In genomic region chrX:34653811-34654210, GRCh38 we compare ENCODE assay signal across 3 cellular contexts.
A peak's percentile ranks its signal among the peaks of the same experiment; 100 is the strongest.
TF ChIP-seq lines count a peak whose summit lies in the region.

No MANE protein-coding gene starts in this region.

TF ChIP-seq in liver, 16 proteins besides CTCF, POLR2A, EP300 and RAD21:
- no peak for TF ChIP-seq ATF3 (IDR thresholded peaks at IDR 0.05)
- TF ChIP-seq YY1 (IDR thresholded peaks at IDR 0.05): peak; percentile 11

TF ChIP-seq in HepG2, 621 proteins besides CTCF, POLR2A, EP300 and RAD21:
- TF ChIP-seq ZFP1 (CRISPR knock-in tag; IDR thresholded peaks at IDR 0.05) (no peak), SMYD3 (CRISPR knock-in tag; IDR thresholded peaks at IDR 0.05) (no peak), CSRNP1 (CRISPR knock-in tag; IDR thresholded peaks at IDR 0.05) (no peak), SOX6 (IDR thresholded peaks at IDR 0.05) (no peak), SOX6 (CRISPR knock-in tag; IDR thresholded peaks at IDR 0.05) (no peak), RBAK (CRISPR knock-in tag; IDR thresholded peaks at IDR 0.05) (no peak), NR2F6 (IDR thresholded peaks at IDR 0.05) (no peak), NR2F6 (CRISPR knock-in tag; IDR thresholded peaks at IDR 0.05) (no peak), ZFP41 (CRISPR knock-in tag; IDR thresholded peaks at IDR 0.05; ENCODE audit: borderline replicate concordance) (no peak), ERF (CRISPR knock-in tag; IDR thresholded peaks at IDR 0.05) (no peak), GTF2F1 (IDR thresholded peaks at IDR 0.05; ENCODE audit: low read length) (no peak), HMG20A (CRISPR knock-in tag; IDR thresholded peaks at IDR 0.05; ENCODE audit: borderline replicate concordance) (no peak), AGO1 (IDR thresholded peaks at IDR 0.05; ENCODE audit: low read depth, low read length, poor library complexity, severe bottlenecking) (no peak), BCL3 (CRISPR knock-in tag; IDR thresholded peaks at IDR 0.05) (no peak), LRRFIP1 (CRISPR knock-in tag; conservative IDR thresholded peaks at IDR 0.05) (no peak), KLF12 (CRISPR knock-in tag; IDR thresholded peaks at IDR 0.05; ENCODE audit: borderline replicate concordance) (no peak), TCF7 (IDR thresholded peaks at IDR 0.05; ENCODE audit: low read depth) (no peak), GABPA (IDR thresholded peaks at IDR 0.05; ENCODE audit: low read depth, low read length) (no peak), GABPA (CRISPR knock-in tag; IDR thresholded peaks at IDR 0.05; ENCODE audit: low read depth) (no peak), EHMT2 (IDR thresholded peaks at IDR 0.05; ENCODE audit: borderline replicate concordance, low read depth, low read length) (no peak)

TF ChIP-seq in neural cell, 6 proteins besides CTCF, POLR2A, EP300 and RAD21:
- TF ChIP-seq REST (IDR thresholded peaks at IDR 0.05; ENCODE audit: borderline replicate concordance) (no peak), MXI1 (conservative IDR thresholded peaks at IDR 0.05; ENCODE audit: poor library complexity, severe bottlenecking) (no peak), SMC3 (conservative IDR thresholded peaks at IDR 0.05; ENCODE audit: poor library complexity) (no peak), EZH2 (IDR thresholded peaks at IDR 0.05; ENCODE audit: borderline replicate concordance, insufficient read depth, low read length, poor library complexity, severe bottlenecking) (no peak), POLR2AphosphoS5 (IDR thresholded peaks at IDR 0.05) (no peak), TAF1 (IDR thresholded peaks at IDR 0.05; ENCODE audit: low read depth) (no peak)
TF ChIP-seq in neural cell: peak in this region for 0.
